11 cellular contexts compared by ENCODE assay signal in the genomic region with DNA sequence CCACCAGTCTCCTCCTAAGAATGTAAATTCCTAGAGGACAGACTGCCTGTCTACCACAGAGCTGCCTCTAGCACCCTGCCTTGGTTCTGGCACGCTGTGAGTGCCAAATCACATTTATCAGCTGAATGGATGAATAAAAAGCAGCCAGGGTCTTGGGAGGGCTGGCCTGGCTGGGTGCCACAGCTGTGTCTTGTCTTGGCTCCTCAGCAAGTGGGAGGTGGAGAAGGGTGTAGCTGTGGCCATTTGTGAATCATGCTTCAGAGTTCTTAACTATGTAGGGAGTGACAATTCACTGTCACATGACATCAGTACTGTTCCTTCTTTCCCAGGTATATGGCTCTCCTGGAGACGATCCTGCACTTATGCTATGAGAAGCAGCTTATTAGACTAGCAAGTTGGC.
DNase-seq lines count a peak whose midpoint lies in the region; ATAC-seq and TF ChIP-seq lines count a peak whose summit lies in the region.
"Had no signal": no experiment of that assay in that cellular context is flagged by ENCODE, and none has a peak within 500 bp of the region (broad histone marks: within the 10 kb centered on the region; RNA-seq: fewer than 3 reads in every experiment).

No MANE protein-coding gene starts in this region.

- H3K9me3 Mint-ChIP-seq in memory B cell, result no peaks in the 10 kb centered on the region
- no peaks in the 10 kb centered on the region for H3K9me3 Mint-ChIP-seq in activated T-helper 1 cell treated with anti-CD3 and anti-CD28 coated beads, Interleukin-12 subunit alpha, Interleukin-12 subunit beta, Interleukin-2, Interleukin-4 antibody, amounts not matched to agents 30 ng/mL and 10 ng/mL and 1 ng/mL, durations not matched to agents 14 hours and 24 hours and 36 hours

- no peak for TF ChIP-seq EP300 in Ishikawa (IDR thresholded peaks at IDR 0.05; ENCODE audit: borderline replicate concordance)

- peak; percentile 39 for DNase-seq in AG10803 (ENCODE audit: low read depth)
- DNase-seq in astrocyte of the spinal cord (ENCODE audit: low read depth, low spot score), result peak; percentile 37
- no peak for DNase-seq in memory B cell (ENCODE audit: low spot score in 2 of 2)
- DNase-seq in heart right ventricle, result no peak
- no peak for DNase-seq in activated T-helper 1 cell treated with anti-CD3 and anti-CD28 coated beads, Interleukin-12 subunit alpha, Interleukin-12 subunit beta, Interleukin-2, Interleukin-4 antibody, amounts not matched to agents 30 ng/mL and 10 ng/mL and 1 ng/mL, durations not matched to agents 14 hours and 24 hours and 36 hours (ENCODE audit: low spot score)
- DNase-seq: activated CD4-positive, CD25-positive, alpha-beta regulatory T cell treated with anti-CD3 and anti-CD28 coated beads, Interleukin-2, amount 50 U/mL, for 72 hours; midbrain; NCI-H1694 had no signal

- H3K4me3 Mint-ChIP-seq in memory B cell, result peak overlapping the region; percentile 79
- H3K4me3 Mint-ChIP-seq in activated T-helper 1 cell treated with anti-CD3 and anti-CD28 coated beads, Interleukin-12 subunit alpha, Interleukin-12 subunit beta, Interleukin-2, Interleukin-4 antibody, amounts not matched to agents 30 ng/mL and 10 ng/mL and 1 ng/mL, durations not matched to agents 14 hours and 24 hours and 36 hours, result no peak overlapping the region

- no peaks in the 10 kb centered on the region for H3K27me3 Mint-ChIP-seq in memory B cell
- no peaks in the 10 kb centered on the region for H3K27me3 Mint-ChIP-seq in activated T-helper 1 cell treated with anti-CD3 and anti-CD28 coated beads, Interleukin-12 subunit alpha, Interleukin-12 subunit beta, Interleukin-2, Interleukin-4 antibody, amounts not matched to agents 30 ng/mL and 10 ng/mL and 1 ng/mL, durations not matched to agents 14 hours and 24 hours and 36 hours (ENCODE audit: insufficient read depth)

- TF ChIP-seq CTCF in AG10803 (conservative IDR thresholded peaks at IDR 0.05; ENCODE audit: low read length) (no peak), astrocyte of the spinal cord (IDR thresholded peaks at IDR 0.05; ENCODE audit: low read depth, low read length) (no peak), heart right ventricle (IDR thresholded peaks at IDR 0.05) (no peak)

- no peaks in the 10 kb centered on the region for H3K27me3 ChIP-seq in heart right ventricle

- WGBS in heart right ventricle, 2 donors, result 67 to 74% methylated on average over 2 of the region's 2 CpGs

- H3K27ac Mint-ChIP-seq in memory B cell, result peak overlapping the region; percentile 24
- no peak overlapping the region for H3K27ac Mint-ChIP-seq in activated T-helper 1 cell treated with anti-CD3 and anti-CD28 coated beads, Interleukin-12 subunit alpha, Interleukin-12 subunit beta, Interleukin-2, Interleukin-4 antibody, amounts not matched to agents 30 ng/mL and 10 ng/mL and 1 ng/mL, durations not matched to agents 14 hours and 24 hours and 36 hours

- no peaks in the 10 kb centered on the region for H3K36me3 Mint-ChIP-seq in memory B cell
- H3K36me3 Mint-ChIP-seq in activated T-helper 1 cell treated with anti-CD3 and anti-CD28 coated beads, Interleukin-12 subunit alpha, Interleukin-12 subunit beta, Interleukin-2, Interleukin-4 antibody, amounts not matched to agents 30 ng/mL and 10 ng/mL and 1 ng/mL, durations not matched to agents 14 hours and 24 hours and 36 hours (ENCODE audit: low read depth), result peaks cover 3% of the 10 kb centered on the region

- peaks cover 4 to 51% (median 34%) of the 10 kb centered on the region in 9 donors for H3K4me1 ChIP-seq in heart right ventricle

- H3K4me3 ChIP-seq in AG10803 (ENCODE audit: low read length), result no peak overlapping the region
- no peak overlapping the region for H3K4me3 ChIP-seq in astrocyte of the spinal cord (ENCODE audit: low read depth, low read length)
- no peak overlapping the region for H3K4me3 ChIP-seq in heart right ventricle

- intact Hi-C loops in heart right ventricle (cut with DNase I), result loop anchor here in 5 of 10 donors (10.0 kb wide), 2 partner anchors 248 to 288 kb away; no protein-coding TSS in a partner anchor
- intact Hi-C loops in activated T-helper 1 cell treated with anti-CD3 and anti-CD28 coated beads, Interleukin-12 subunit alpha, Interleukin-12 subunit beta, Interleukin-2, Interleukin-4 antibody, amounts not matched to agents 30 ng/mL and 10 ng/mL and 1 ng/mL, durations not matched to agents 14 hours and 24 hours and 36 hours (cut with micrococcal nuclease), result no loop called here

- peak overlapping the region in 3 of 10 donors; percentile 4 to 79 (median 19) for H3K27ac ChIP-seq in heart right ventricle

- peaks cover 13% of the 10 kb centered on the region for H3K4me1 Mint-ChIP-seq in memory B cell
- H3K4me1 Mint-ChIP-seq in activated T-helper 1 cell treated with anti-CD3 and anti-CD28 coated beads, Interleukin-12 subunit alpha, Interleukin-12 subunit beta, Interleukin-2, Interleukin-4 antibody, amounts not matched to agents 30 ng/mL and 10 ng/mL and 1 ng/mL, durations not matched to agents 14 hours and 24 hours and 36 hours (ENCODE audit: low read depth), result peaks cover 28% of the 10 kb centered on the region

- no peak for ATAC-seq in memory B cell (ENCODE audit: low read depth)
- ATAC-seq in heart right ventricle, result no peak
- ATAC-seq in HG03571 (IDR thresholded peaks at IDR 0.05; ENCODE audit: unreplicated experiment), result no peak
- no peak for ATAC-seq in HG03342 (IDR thresholded peaks at IDR 0.05; ENCODE audit: unreplicated experiment)

- H3K9me3 ChIP-seq in heart right ventricle, result no peaks in the 10 kb centered on the region

- in situ Hi-C loops in astrocyte of the spinal cord (cut with HindIII; ENCODE audit: low sequenced_read_pairs), result loop anchor here (10.0 kb wide), 1 partner anchor 98 kb away; no protein-coding TSS in a partner anchor

- no peak for TF ChIP-seq RAD21 in Ishikawa (IDR thresholded peaks at IDR 0.05; ENCODE audit: low read depth)

- H3K36me3 ChIP-seq in heart right ventricle, result peaks cover 0 to 94% (median 24%) of the 10 kb centered on the region in 9 donors

TF ChIP-seq in Ishikawa, 13 proteins besides CTCF, POLR2A, EP300 and RAD21:
- TF ChIP-seq, protein P1, sequence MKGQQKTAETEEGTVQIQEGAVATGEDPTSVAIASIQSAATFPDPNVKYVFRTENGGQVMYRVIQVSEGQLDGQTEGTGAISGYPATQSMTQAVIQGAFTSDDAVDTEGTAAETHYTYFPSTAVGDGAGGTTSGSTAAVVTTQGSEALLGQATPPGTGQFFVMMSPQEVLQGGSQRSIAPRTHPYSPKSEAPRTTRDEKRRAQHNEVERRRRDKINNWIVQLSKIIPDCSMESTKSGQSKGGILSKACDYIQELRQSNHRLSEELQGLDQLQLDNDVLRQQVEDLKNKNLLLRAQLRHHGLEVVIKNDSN (IDR thresholded peaks at IDR 0.05), result peak; percentile 56; the same call in 1 of the 2 replicates
- no peak for TF ChIP-seq ZBTB7A (IDR thresholded peaks at IDR 0.05; ENCODE audit: low read depth)
- TF ChIP-seq TEAD4 (IDR thresholded peaks at IDR 0.05), result peak; percentile 41; the same call in 1 of the 2 replicates
- TF ChIP-seq NFIC (IDR thresholded peaks at IDR 0.05), result peak; percentile 59; the same call in 1 of the 2 replicates

Comparison
In these comparisons a context has a peak if more than half of its experiments do, and no peak if none do; other contexts are left out.
1. DNase-seq: peak in AG10803 (single experiment) and astrocyte of the spinal cord (single experiment); none in memory B cell (0 of 2), heart right ventricle (0 of 2) and activated T-helper 1 cell treated with anti-CD3 and anti-CD28 coated beads, Interleukin-12 subunit alpha, Interleukin-12 subunit beta, Interleukin-2, Interleukin-4 antibody, amounts not matched to agents 30 ng/mL and 10 ng/mL and 1 ng/mL, durations not matched to agents 14 hours and 24 hours and 36 hours (single experiment).